Comparison of ENCODE assay signal across 22 cellular contexts in genomic region chr16:81576696-81577095, GRCh38.
DNase-seq lines count a peak whose midpoint lies in the region; ATAC-seq lines count a peak whose summit lies in the region.
"Had no signal": no experiment of that assay in that cellular context is flagged by ENCODE, and none has a peak within 500 bp of the region (broad histone marks: within the 10 kb centered on the region; RNA-seq: fewer than 3 reads in every experiment).

No MANE protein-coding gene starts in this region.

- POLR2A ChIA-PET in naive thymus-derived CD4-positive, alpha-beta T cell (lab: Charles Lee), result no interaction called here

- H3K27ac ChIP-seq in naive thymus-derived CD4-positive, alpha-beta T cell (ENCODE audit: low read depth, low read length), result no peak overlapping the region
- H3K27ac ChIP-seq: 22Rv1, A549, BLaER1, HL-60 had no signal

- H3K4me3 ChIP-seq in naive thymus-derived CD4-positive, alpha-beta T cell (ENCODE audit: low read length), result no peak overlapping the region
- H3K4me3 ChIP-seq: A549, BLaER1, GM23338 had no signal

- no peaks in the 10 kb centered on the region for H3K27me3 Mint-ChIP-seq in activated CD8-positive, alpha-beta memory T cell treated with anti-CD3 and anti-CD28 coated beads, Interleukin-2, amount 10 ng/mL, durations not matched to agents 7 days and 5 days
- no peaks in the 10 kb centered on the region for H3K27me3 Mint-ChIP-seq in central memory CD8-positive, alpha-beta T cell
- no peaks in the 10 kb centered on the region for H3K27me3 Mint-ChIP-seq in naive thymus-derived CD4-positive, alpha-beta T cell
- H3K27me3 Mint-ChIP-seq: CD4-positive, alpha-beta memory T cell had no signal

- no peaks in the 10 kb centered on the region for H3K9me3 ChIP-seq in naive thymus-derived CD4-positive, alpha-beta T cell (ENCODE audit: control insufficient read depth in 2 of 3, low read length in 3 of 3)
- H3K9me3 ChIP-seq: A549 had no signal

- no peaks in the 10 kb centered on the region for H3K4me1 ChIP-seq in naive thymus-derived CD4-positive, alpha-beta T cell (ENCODE audit: control insufficient read depth in 2 of 2, insufficient read depth in 2 of 2, low read length in 2 of 2)

- H3K4me1 Mint-ChIP-seq in activated CD8-positive, alpha-beta memory T cell treated with anti-CD3 and anti-CD28 coated beads, Interleukin-2, amount 10 ng/mL, durations not matched to agents 7 days and 5 days, result no peaks in the 10 kb centered on the region
- H3K4me1 Mint-ChIP-seq in central memory CD8-positive, alpha-beta T cell, result peaks cover 6% of the 10 kb centered on the region
- H3K4me1 Mint-ChIP-seq in naive thymus-derived CD4-positive, alpha-beta T cell, result peaks cover 0 to 20% (median 10%) of the 10 kb centered on the region in 7 donors

- H3K9me3 Mint-ChIP-seq in activated CD8-positive, alpha-beta memory T cell treated with anti-CD3 and anti-CD28 coated beads, Interleukin-2, amount 10 ng/mL, durations not matched to agents 7 days and 5 days (ENCODE audit: low read depth), result no peaks in the 10 kb centered on the region
- H3K9me3 Mint-ChIP-seq in central memory CD8-positive, alpha-beta T cell, result no peaks in the 10 kb centered on the region
- no peaks in the 10 kb centered on the region for H3K9me3 Mint-ChIP-seq in naive thymus-derived CD4-positive, alpha-beta T cell
- H3K9me3 Mint-ChIP-seq: CD14-positive monocyte; CD4-positive, alpha-beta memory T cell; GM23338; HFFc6 had no signal

- CTCF ChIA-PET in activated CD8-positive, alpha-beta memory T cell treated with anti-CD3 and anti-CD28 coated beads, Interleukin-2, amount 10 ng/mL, durations not matched to agents 7 days and 5 days (lab: Charles Lee), result no interaction called here
- CTCF ChIA-PET in naive thymus-derived CD4-positive, alpha-beta T cell (lab: Charles Lee), result no interaction called here

- H3K27ac Mint-ChIP-seq in activated CD8-positive, alpha-beta memory T cell treated with anti-CD3 and anti-CD28 coated beads, Interleukin-2, amount 10 ng/mL, durations not matched to agents 7 days and 5 days, result no peak overlapping the region
- no peak overlapping the region for H3K27ac Mint-ChIP-seq in central memory CD8-positive, alpha-beta T cell (ENCODE audit: low read depth)
- no peak overlapping the region for H3K27ac Mint-ChIP-seq in naive thymus-derived CD4-positive, alpha-beta T cell
- H3K27ac Mint-ChIP-seq: CD14-positive monocyte; CD4-positive, alpha-beta memory T cell; GM23338; HFFc6 had no signal

- ATAC-seq in activated CD8-positive, alpha-beta memory T cell treated with anti-CD3 and anti-CD28 coated beads, Interleukin-2, amount 10 ng/mL, durations not matched to agents 7 days and 5 days, result peak; percentile 30
- peak; percentile 86 for ATAC-seq in central memory CD8-positive, alpha-beta T cell (replicated peaks; ENCODE audit: extremely low read depth, poor library complexity, severe bottlenecking)
- peak; percentile 50 for ATAC-seq in naive thymus-derived CD4-positive, alpha-beta T cell
- ATAC-seq: GM23338, HCT116 had no signal

- intact Hi-C loops in naive thymus-derived CD4-positive, alpha-beta T cell (cut with micrococcal nuclease), result no loop called here

- DNase-seq in activated CD8-positive, alpha-beta memory T cell treated with anti-CD3 and anti-CD28 coated beads, Interleukin-2, amount 10 ng/mL, durations not matched to agents 7 days and 5 days, result no peak
- DNase-seq in activated CD8-positive, alpha-beta memory T cell treated with anti-CD3 and anti-CD28 coated beads, Interleukin-2, amount 50 U/mL, for 48 hours, result no peak
- peak in 1 of 2 donors; percentile 30 for DNase-seq in central memory CD8-positive, alpha-beta T cell (ENCODE audit: low spot score in 2 of 2)
- DNase-seq in naive thymus-derived CD4-positive, alpha-beta T cell, result no peak
- no peak for DNase-seq in COR-L47 (lab: John Stamatoyannopoulos, UW)
- no peak for DNase-seq in Ammon's horn (ENCODE audit: low spot score)
- DNase-seq in activated effector memory CD4-positive, alpha-beta T cell treated with Interleukin-2 at 50 U/mL for 16 hours, result no peak
- DNase-seq: AML-193; CD4-positive, alpha-beta memory T cell; DMS 273 treated with DMSO at 0.1 percent for 48 hours; DMS53; H7; HFFc6; IMR-90; KBM-7 had no signal

- no peaks in the 10 kb centered on the region for H3K36me3 ChIP-seq in naive thymus-derived CD4-positive, alpha-beta T cell (ENCODE audit: control insufficient read depth in 2 of 3, insufficient read depth in 3 of 3, low read length in 3 of 3)

- H3K27me3 ChIP-seq in naive thymus-derived CD4-positive, alpha-beta T cell (ENCODE audit: control insufficient read depth in 2 of 2, insufficient read depth in 2 of 2, low read length in 2 of 2), result no peaks in the 10 kb centered on the region
- H3K27me3 ChIP-seq: BLaER1 had no signal

- no peaks in the 10 kb centered on the region for H3K36me3 Mint-ChIP-seq in activated CD8-positive, alpha-beta memory T cell treated with anti-CD3 and anti-CD28 coated beads, Interleukin-2, amount 10 ng/mL, durations not matched to agents 7 days and 5 days
- peaks cover 7% of the 10 kb centered on the region for H3K36me3 Mint-ChIP-seq in central memory CD8-positive, alpha-beta T cell (ENCODE audit: insufficient read depth)
- peaks cover 0 to 9% (median 0%) of the 10 kb centered on the region in 5 donors for H3K36me3 Mint-ChIP-seq in naive thymus-derived CD4-positive, alpha-beta T cell

- no peak overlapping the region for H3K4me3 Mint-ChIP-seq in activated CD8-positive, alpha-beta memory T cell treated with anti-CD3 and anti-CD28 coated beads, Interleukin-2, amount 10 ng/mL, durations not matched to agents 7 days and 5 days
- H3K4me3 Mint-ChIP-seq in central memory CD8-positive, alpha-beta T cell, result no peak overlapping the region
- no peak overlapping the region for H3K4me3 Mint-ChIP-seq in naive thymus-derived CD4-positive, alpha-beta T cell
- H3K4me3 Mint-ChIP-seq: CD14-positive monocyte; CD4-positive, alpha-beta memory T cell; GM23338; HFFc6 had no signal

Comparison
In these comparisons a context has a peak if more than half of its experiments do, and no peak if none do; other contexts are left out.
1. ATAC-seq: peak in every context shown above with its lines; median percentile 86 in central memory CD8-positive, alpha-beta T cell; 50 in naive thymus-derived CD4-positive, alpha-beta T cell; 30 in activated CD8-positive, alpha-beta memory T cell treated with anti-CD3 and anti-CD28 coated beads, Interleukin-2, amount 10 ng/mL, durations not matched to agents 7 days and 5 days.